1 cellular context compared by ENCODE assay signal in genomic region chr10:98267894-98268693, GRCh38.
TF ChIP-seq lines count a peak whose summit lies in the region.

LOXL4 (minus strand) TSS chr10:98268194; CDS start chr10:98263019, 5,175 bp downstream.

TF ChIP-seq in GM23338, 12 proteins besides CTCF, POLR2A, EP300 and RAD21 (continued from another document):
- no peak for TF ChIP-seq ZNF462 (CRISPR knock-in tag; IDR thresholded peaks at IDR 0.05)
- TF ChIP-seq STAT1 (IDR thresholded peaks at IDR 0.05; ENCODE audit: unreplicated experiment): no peak
- no peak for TF ChIP-seq JUNB (IDR thresholded peaks at IDR 0.05; ENCODE audit: unreplicated experiment)
TF ChIP-seq in GM23338: peak in this region for 0.
